In the genomic region with DNA sequence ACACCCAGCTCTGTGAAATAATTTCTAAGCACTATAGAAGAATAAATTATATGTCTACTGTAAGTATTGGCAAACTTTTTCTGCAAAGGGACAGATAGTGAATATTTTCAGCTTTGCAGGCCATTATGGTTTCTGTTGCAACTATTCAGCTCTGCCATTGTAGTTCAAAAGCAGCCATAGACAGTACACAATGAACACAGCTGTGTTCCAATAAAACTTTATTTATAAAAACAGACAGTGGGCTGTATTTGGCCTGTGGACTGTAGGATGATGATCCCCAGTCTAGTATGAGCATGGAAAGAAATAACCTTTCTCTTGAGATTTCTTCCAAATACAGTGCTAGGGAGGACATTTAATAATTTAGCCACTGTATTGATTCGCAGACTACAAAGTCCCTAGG, we compare ENCODE assay signal across 21 cellular contexts. TPM values are rescaled to one million over a fixed set of nuclear protein-coding genes. Genes with fewer than 3 reads are reported as not detected.
DNase-seq lines count a peak whose midpoint lies in the region; FAIRE-seq and TF ChIP-seq lines count a peak whose summit lies in the region.
"Had no signal": no experiment of that assay in that cellular context is flagged by ENCODE, and none has a peak within 500 bp of the region (broad histone marks: within the 10 kb centered on the region; RNA-seq: fewer than 3 reads in every experiment).

No MANE protein-coding gene starts in this region.

- H3K79me2 ChIP-seq in H1 (ENCODE audit: control insufficient read depth in 1 of 2, insufficient read depth in 2 of 2, low read length in 2 of 2) (no peaks in the 10 kb centered on the region), neural progenitor cell (ENCODE audit: low read depth) (no peaks in the 10 kb centered on the region)

- no peak overlapping the region for H2AK5ac ChIP-seq in H1 (ENCODE audit: low read depth, low read length)

- H2BK120ac ChIP-seq in H1 (replicated peaks; ENCODE audit: low read depth, low read length) = no peak overlapping the region

- no peak overlapping the region for H3K18ac ChIP-seq in H1 (ENCODE audit: extremely low read depth, low read length)

- H3F3A ChIP-seq in neural progenitor cell (ENCODE audit: low read depth) = peaks cover 12% of the 10 kb centered on the region

- H3K4me2 ChIP-seq in H1 (ENCODE audit: insufficient read depth in 1 of 2, low read depth in 2 of 2, low read length in 2 of 2) (no peak overlapping the region), neural progenitor cell (no peak overlapping the region)
- H3K4me2 ChIP-seq: BLaER1 had no signal

- H3K14ac ChIP-seq in H1 (ENCODE audit: insufficient read length) = no peak overlapping the region

- H3K27me3 ChIP-seq in H1 (replicated peaks in 1 of 4; ENCODE audit: control insufficient read depth in 3 of 4, extremely low read depth in 1 of 4, insufficient read depth in 3 of 4, low read length in 3 of 4) (no peaks in the 10 kb centered on the region), neural progenitor cell (no peaks in the 10 kb centered on the region), tibial nerve (no peaks in the 10 kb centered on the region)
- H3K27me3 ChIP-seq: BLaER1 had no signal

- H3K36me3 Mint-ChIP-seq in neural progenitor cell = no peaks in the 10 kb centered on the region
- no peaks in the 10 kb centered on the region for H3K36me3 Mint-ChIP-seq in immature natural killer cell
- H3K36me3 Mint-ChIP-seq: CD4-positive, CD25-positive, alpha-beta regulatory T cell; CD8-positive, alpha-beta T cell had no signal

- no peak for DNase-seq in HEK293T (ENCODE audit: extremely low spot score)
- no peak for DNase-seq in H1 (ENCODE audit: low read depth in 1 of 2, low spot score in 2 of 2)
- DNase-seq in neural progenitor cell (ENCODE audit: low spot score) = no peak
- DNase-seq in tibial nerve (ENCODE audit: low spot score in 2 of 2) = no peak
- no peak for DNase-seq in immature natural killer cell
- no peak for DNase-seq in posterior vena cava (ENCODE audit: low spot score)
- DNase-seq: Caco-2; CD4-positive, CD25-positive, alpha-beta regulatory T cell; CD8-positive, alpha-beta T cell; DMS153; DND-41; GM23248 had no signal

- no peak overlapping the region for H2BK5ac ChIP-seq in H1 (ENCODE audit: low read depth, low read length)

- H3K36me3 ChIP-seq in H1 (ENCODE audit: control insufficient read depth in 2 of 4, insufficient read depth in 4 of 4, low read length in 3 of 4) (no peaks in the 10 kb centered on the region), neural progenitor cell (no peaks in the 10 kb centered on the region), tibial nerve (no peaks in the 10 kb centered on the region)
- H3K36me3 ChIP-seq: BLaER1, HAP-1 had no signal

- H3K4me3 ChIP-seq in H1 (ENCODE audit: extremely low read depth in 1 of 4, insufficient read depth in 2 of 4, low read depth in 3 of 4, low read length in 4 of 4) (no peak overlapping the region), neural progenitor cell (no peak overlapping the region), tibial nerve (no peak overlapping the region)
- H3K4me3 ChIP-seq: BLaER1, GM23248, HAP-1 had no signal

- intact Hi-C loops in posterior vena cava (cut with DNase I) = no loop called here

- H3K27ac Mint-ChIP-seq in neural progenitor cell (no peak overlapping the region), immature natural killer cell (no peak overlapping the region)
- H3K27ac Mint-ChIP-seq: B cell; CD4-positive, CD25-positive, alpha-beta regulatory T cell; CD8-positive, alpha-beta T cell had no signal

- H3K27me3 Mint-ChIP-seq in neural progenitor cell (ENCODE audit: insufficient read depth, low read depth) = peaks cover 5% of the 10 kb centered on the region
- H3K27me3 Mint-ChIP-seq in immature natural killer cell (ENCODE audit: low read depth in 3 of 3) = peaks cover 0 to 11% (median 3%) of the 10 kb centered on the region in 3 donors

- 0 out of 2 replicates have a peak overlapping the region, but pooled peaks have one; percentile 16 for H2AFZ ChIP-seq in H1 (ENCODE audit: low read length)
- peak overlapping the region; percentile 78 for H2AFZ ChIP-seq in neural progenitor cell (replicated peaks)
- H2AFZ ChIP-seq: GM23248 had no signal

- TF ChIP-seq RAD21 in H1 (IDR thresholded peaks at IDR 0.05 in 1 of 2, conservative IDR thresholded peaks at IDR 0.05 in 1 of 2; ENCODE audit: low read depth in 2 of 2, low read length in 2 of 2) = no peak

- no peak overlapping the region for H4K5ac ChIP-seq in H1 (ENCODE audit: insufficient read length, low read depth, low read length)

- CTCF ChIA-PET in HEK293T (lab: Yijun Ruan, JAX) (interaction anchor here (0.6 to 1.5 kb wide), 2 partner anchors 9 to 13 kb away, joined by 4 read pairs; no protein-coding TSS in a partner anchor), H1 (lab: Charles Lee; ENCODE audit: partially characterized antibody) (interaction anchor here (0.5 to 2.1 kb wide), 8 partner anchors 13 to 202 kb away, joined by 3 to 7 read pairs (median 3); no protein-coding TSS in a partner anchor)

- H3K23ac ChIP-seq in H1 (ENCODE audit: insufficient read length) = no peak overlapping the region

- H3K79me1 ChIP-seq in H1 (ENCODE audit: low read depth, low read length) = no peaks in the 10 kb centered on the region

- POLR2A ChIA-PET in HEK293T (lab: Yijun Ruan, JAX) (no interaction called here), H1 (lab: Charles Lee; ENCODE audit: partially characterized antibody) (interaction anchor here (1.8 kb wide), 1 partner anchor 35 kb away, joined by 5 read pairs; a partner anchor contains a TSS)

- H4K91ac ChIP-seq in H1 (replicated peaks; ENCODE audit: insufficient read length, low read length) = no peak overlapping the region

- no peak overlapping the region for H3K4ac ChIP-seq in H1 (replicated peaks; ENCODE audit: insufficient read length, low read depth, low read length)

- no peak for TF ChIP-seq EP300 in H1 (IDR thresholded peaks at IDR 0.05; ENCODE audit: borderline replicate concordance in 1 of 2, low read depth in 2 of 2, low read length in 2 of 2)
- TF ChIP-seq EP300 in tibial nerve (IDR thresholded peaks at IDR 0.05) = no peak

- H3K4me3 Mint-ChIP-seq in neural progenitor cell (no peak overlapping the region), immature natural killer cell (no peak overlapping the region)
- H3K4me3 Mint-ChIP-seq: B cell; CD8-positive, alpha-beta T cell had no signal

- no peaks in the 10 kb centered on the region for H3K23me2 ChIP-seq in H1 (ENCODE audit: low read depth, low read length)

- H3K56ac ChIP-seq in H1 (replicated peaks; ENCODE audit: insufficient read length, low read depth, low read length) = no peak overlapping the region

- WGBS in H1 (ENCODE audit: extremely low coverage in 1 of 2, insufficient coverage in 1 of 2, insufficient read length in 1 of 2, insufficient replicate concordance in 2 of 2, low coverage in 1 of 2, low lambda C conversion rate in 2 of 2, missing lambda C conversion rate in 1 of 2), 2 experiments = 75% methylated on average over 1 of the region's 1 CpG; no CpG with 5 or more reads in 1 of the 2 experiments
- 51 to 90% methylated on average over 1 of the region's 1 CpG for WGBS in tibial nerve, 2 donors

- peaks cover 30% of the 10 kb centered on the region for H3K4me1 Mint-ChIP-seq in neural progenitor cell
- H3K4me1 Mint-ChIP-seq in immature natural killer cell = no peaks in the 10 kb centered on the region
- H3K4me1 Mint-ChIP-seq: B cell; CD4-positive, CD25-positive, alpha-beta regulatory T cell had no signal

- TF ChIP-seq POLR2A in H1 (IDR thresholded peaks at IDR 0.05; ENCODE audit: control extremely low read depth in 1 of 2, low read depth in 2 of 2, low read length in 2 of 2) = no peak
- no peak for TF ChIP-seq POLR2A in tibial nerve (IDR thresholded peaks at IDR 0.05)

- H3K9ac ChIP-seq in H1 (replicated peaks in 1 of 4; ENCODE audit: extremely low read depth in 1 of 4, low read depth in 3 of 4, low read length in 3 of 4) (no peak overlapping the region), neural progenitor cell (no peak overlapping the region)
- H3K9ac ChIP-seq: BLaER1, GM23248 had no signal

- H3K9me3 Mint-ChIP-seq in neural progenitor cell (no peaks in the 10 kb centered on the region), immature natural killer cell (no peaks in the 10 kb centered on the region)
- H3K9me3 Mint-ChIP-seq: CD8-positive, alpha-beta T cell had no signal

- H2BK20ac ChIP-seq in H1 (ENCODE audit: low read length) = no peak overlapping the region

- H2BK15ac ChIP-seq in H1 (ENCODE audit: low read length) = no peak overlapping the region

- H3K27ac ChIP-seq in VCaP = peak overlapping the region; percentile 80; the same call in 1 of the 2 replicates
- no peak overlapping the region for H3K27ac ChIP-seq in H1 (ENCODE audit: low read depth, low read length)
- H3K27ac ChIP-seq in neural progenitor cell = no peak overlapping the region
- no peak overlapping the region for H3K27ac ChIP-seq in tibial nerve
- H3K27ac ChIP-seq: BLaER1, C4-2B, GM23248 had no signal

- TF ChIP-seq CTCF in VCaP (conservative IDR thresholded peaks at IDR 0.05) (no peak), H1 (IDR thresholded peaks at IDR 0.05; ENCODE audit: control extremely low read depth in 1 of 3, insufficient read depth in 1 of 3, low read depth in 1 of 3, low read length in 3 of 3) (no peak), neural progenitor cell (IDR thresholded peaks at IDR 0.05) (no peak), tibial nerve (IDR thresholded peaks at IDR 0.05) (no peak)

- H3K4me1 ChIP-seq in H1 (replicated peaks in 1 of 4; ENCODE audit: control insufficient read depth in 3 of 4, insufficient read depth in 4 of 4, low read length in 3 of 4) = peaks cover 2 to 18% (median 8%) of the 10 kb centered on the region in 4 experiments; a peak in 4 of 7 replicates
- H3K4me1 ChIP-seq in neural progenitor cell = peaks cover 26% of the 10 kb centered on the region
- no peaks in the 10 kb centered on the region for H3K4me1 ChIP-seq in tibial nerve
- H3K4me1 ChIP-seq: BLaER1, Caco-2, HAP-1 had no signal

- H3K9me3 ChIP-seq in H1 (ENCODE audit: insufficient read depth in 2 of 2, low read depth in 1 of 2, low read length in 1 of 2) = no peaks in the 10 kb centered on the region
- no peaks in the 10 kb centered on the region for H3K9me3 ChIP-seq in neural progenitor cell (ENCODE audit: low read depth)
- H3K9me3 ChIP-seq in tibial nerve = no peaks in the 10 kb centered on the region
- H3K9me3 ChIP-seq: BLaER1, Caco-2, HAP-1 had no signal

- no peak for FAIRE-seq in H1 (lab: Jason Lieb, UNC)
- FAIRE-seq: A204.1, G401.6, GM19239, H54 had no signal

- H4K8ac ChIP-seq in H1 (ENCODE audit: extremely low read depth, insufficient read depth, low read length) = no peak overlapping the region

- H2BK12ac ChIP-seq in H1 (ENCODE audit: low read depth, low read length) = no peak overlapping the region

- no peaks in the 10 kb centered on the region for H4K20me1 ChIP-seq in H1 (replicated peaks in 1 of 2; ENCODE audit: control insufficient read depth in 1 of 2, insufficient read depth in 2 of 2, low read length in 2 of 2)
- no peaks in the 10 kb centered on the region for H4K20me1 ChIP-seq in neural progenitor cell (ENCODE audit: low read depth)
- H4K20me1 ChIP-seq: BLaER1 had no signal

RNA-seq across cellular contexts. Expression of a gene that starts 35.2 kb away (rescaled TPM):
- 59.3 and 66.4 TPM in 2 replicates for total RNA-seq in H1 (2021; fragmentation: NEBNext Ultra II Directional; extraction: Animal tissue kit (Norgen Biotek cat#: 25700))
- polyA plus RNA-seq in H1 (2011; rRNA removed) = 12.2 and 19.1 TPM in 2 replicates
- 41.0 TPM for polyA plus RNA-seq in H1 (2011; cell fraction: cytosol; rRNA removed)
- polyA plus RNA-seq in H1 (2011; cell fraction: nucleus; rRNA removed) = 16.3 TPM
- 39.4 to 89.0 TPM (median 44.8 TPM) in 4 replicates for polyA plus RNA-seq in H1 (2012, experiment 1 of 2)
- polyA plus RNA-seq in H1 (2012, experiment 2 of 2) = 4.8 TPM
- polyA plus RNA-seq in H1 (2013, experiment 1 of 2) = 46.2 TPM
- polyA plus RNA-seq in H1 (2013, experiment 2 of 2) = 41.9 TPM
- 32.9 and 36.8 TPM in 2 replicates for polyA minus RNA-seq in H1 (2011; rRNA and poly(A)+ RNA removed)
- polyA minus RNA-seq in H1 (2011; cell fraction: cytosol; rRNA and poly(A)+ RNA removed) = 26.4 TPM
- polyA minus RNA-seq in H1 (2011; cell fraction: nucleus; rRNA and poly(A)+ RNA removed) = 118 TPM
- 148 and 241 TPM in 2 replicates for total RNA-seq in neural progenitor cell (ENCODE audit: low replicate concordance)
- total RNA-seq in tibial nerve = 10 to 100 TPM; 43.3 to 53.4 (median 50.7) TPM
- polyA plus RNA-seq in immature natural killer cell = 10 to 100 TPM in 2 of 3 donors, 1 to 10 TPM in 1; 7.6 to 20.3 (median 14.7) TPM
- total RNA-seq in posterior vena cava = 10 to 100 TPM; 25.9 to 26.4 TPM
